In the genomic region with DNA sequence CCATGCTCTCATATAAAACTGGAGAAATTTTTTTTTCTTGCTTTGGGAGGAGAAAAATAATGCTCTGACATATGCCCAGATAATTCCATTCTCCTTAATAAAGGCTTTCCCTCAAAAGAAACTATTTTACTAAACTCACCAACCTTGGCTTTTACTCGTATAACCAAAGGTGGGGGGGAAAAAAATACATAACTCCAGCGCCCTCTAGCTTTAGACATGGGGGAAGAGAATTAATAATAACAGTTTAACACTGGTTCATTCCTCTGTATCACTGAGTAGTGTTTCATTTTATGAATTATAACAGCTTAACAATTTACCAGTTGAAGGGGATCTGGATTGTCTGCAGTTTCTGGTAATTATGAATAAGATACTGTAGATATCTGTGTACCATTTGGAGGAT, we compare ENCODE assay signal across 1 cellular context.
TF ChIP-seq lines count a peak whose summit lies in the region.

No MANE protein-coding gene starts in this region.

TF ChIP-seq in H1, 55 proteins besides CTCF, POLR2A, EP300 and RAD21 (continued from another document):
- TF ChIP-seq GTF2F1 (IDR thresholded peaks at IDR 0.05; ENCODE audit: borderline replicate concordance, low read depth, low read length) (no peak), SIN3A (conservative IDR thresholded peaks at IDR 0.05 in 1 of 2, IDR thresholded peaks at IDR 0.05 in 1 of 2; ENCODE audit: low read depth in 1 of 2, low read length in 2 of 2) (no peak)
- TF ChIP-seq, protein P1, sequence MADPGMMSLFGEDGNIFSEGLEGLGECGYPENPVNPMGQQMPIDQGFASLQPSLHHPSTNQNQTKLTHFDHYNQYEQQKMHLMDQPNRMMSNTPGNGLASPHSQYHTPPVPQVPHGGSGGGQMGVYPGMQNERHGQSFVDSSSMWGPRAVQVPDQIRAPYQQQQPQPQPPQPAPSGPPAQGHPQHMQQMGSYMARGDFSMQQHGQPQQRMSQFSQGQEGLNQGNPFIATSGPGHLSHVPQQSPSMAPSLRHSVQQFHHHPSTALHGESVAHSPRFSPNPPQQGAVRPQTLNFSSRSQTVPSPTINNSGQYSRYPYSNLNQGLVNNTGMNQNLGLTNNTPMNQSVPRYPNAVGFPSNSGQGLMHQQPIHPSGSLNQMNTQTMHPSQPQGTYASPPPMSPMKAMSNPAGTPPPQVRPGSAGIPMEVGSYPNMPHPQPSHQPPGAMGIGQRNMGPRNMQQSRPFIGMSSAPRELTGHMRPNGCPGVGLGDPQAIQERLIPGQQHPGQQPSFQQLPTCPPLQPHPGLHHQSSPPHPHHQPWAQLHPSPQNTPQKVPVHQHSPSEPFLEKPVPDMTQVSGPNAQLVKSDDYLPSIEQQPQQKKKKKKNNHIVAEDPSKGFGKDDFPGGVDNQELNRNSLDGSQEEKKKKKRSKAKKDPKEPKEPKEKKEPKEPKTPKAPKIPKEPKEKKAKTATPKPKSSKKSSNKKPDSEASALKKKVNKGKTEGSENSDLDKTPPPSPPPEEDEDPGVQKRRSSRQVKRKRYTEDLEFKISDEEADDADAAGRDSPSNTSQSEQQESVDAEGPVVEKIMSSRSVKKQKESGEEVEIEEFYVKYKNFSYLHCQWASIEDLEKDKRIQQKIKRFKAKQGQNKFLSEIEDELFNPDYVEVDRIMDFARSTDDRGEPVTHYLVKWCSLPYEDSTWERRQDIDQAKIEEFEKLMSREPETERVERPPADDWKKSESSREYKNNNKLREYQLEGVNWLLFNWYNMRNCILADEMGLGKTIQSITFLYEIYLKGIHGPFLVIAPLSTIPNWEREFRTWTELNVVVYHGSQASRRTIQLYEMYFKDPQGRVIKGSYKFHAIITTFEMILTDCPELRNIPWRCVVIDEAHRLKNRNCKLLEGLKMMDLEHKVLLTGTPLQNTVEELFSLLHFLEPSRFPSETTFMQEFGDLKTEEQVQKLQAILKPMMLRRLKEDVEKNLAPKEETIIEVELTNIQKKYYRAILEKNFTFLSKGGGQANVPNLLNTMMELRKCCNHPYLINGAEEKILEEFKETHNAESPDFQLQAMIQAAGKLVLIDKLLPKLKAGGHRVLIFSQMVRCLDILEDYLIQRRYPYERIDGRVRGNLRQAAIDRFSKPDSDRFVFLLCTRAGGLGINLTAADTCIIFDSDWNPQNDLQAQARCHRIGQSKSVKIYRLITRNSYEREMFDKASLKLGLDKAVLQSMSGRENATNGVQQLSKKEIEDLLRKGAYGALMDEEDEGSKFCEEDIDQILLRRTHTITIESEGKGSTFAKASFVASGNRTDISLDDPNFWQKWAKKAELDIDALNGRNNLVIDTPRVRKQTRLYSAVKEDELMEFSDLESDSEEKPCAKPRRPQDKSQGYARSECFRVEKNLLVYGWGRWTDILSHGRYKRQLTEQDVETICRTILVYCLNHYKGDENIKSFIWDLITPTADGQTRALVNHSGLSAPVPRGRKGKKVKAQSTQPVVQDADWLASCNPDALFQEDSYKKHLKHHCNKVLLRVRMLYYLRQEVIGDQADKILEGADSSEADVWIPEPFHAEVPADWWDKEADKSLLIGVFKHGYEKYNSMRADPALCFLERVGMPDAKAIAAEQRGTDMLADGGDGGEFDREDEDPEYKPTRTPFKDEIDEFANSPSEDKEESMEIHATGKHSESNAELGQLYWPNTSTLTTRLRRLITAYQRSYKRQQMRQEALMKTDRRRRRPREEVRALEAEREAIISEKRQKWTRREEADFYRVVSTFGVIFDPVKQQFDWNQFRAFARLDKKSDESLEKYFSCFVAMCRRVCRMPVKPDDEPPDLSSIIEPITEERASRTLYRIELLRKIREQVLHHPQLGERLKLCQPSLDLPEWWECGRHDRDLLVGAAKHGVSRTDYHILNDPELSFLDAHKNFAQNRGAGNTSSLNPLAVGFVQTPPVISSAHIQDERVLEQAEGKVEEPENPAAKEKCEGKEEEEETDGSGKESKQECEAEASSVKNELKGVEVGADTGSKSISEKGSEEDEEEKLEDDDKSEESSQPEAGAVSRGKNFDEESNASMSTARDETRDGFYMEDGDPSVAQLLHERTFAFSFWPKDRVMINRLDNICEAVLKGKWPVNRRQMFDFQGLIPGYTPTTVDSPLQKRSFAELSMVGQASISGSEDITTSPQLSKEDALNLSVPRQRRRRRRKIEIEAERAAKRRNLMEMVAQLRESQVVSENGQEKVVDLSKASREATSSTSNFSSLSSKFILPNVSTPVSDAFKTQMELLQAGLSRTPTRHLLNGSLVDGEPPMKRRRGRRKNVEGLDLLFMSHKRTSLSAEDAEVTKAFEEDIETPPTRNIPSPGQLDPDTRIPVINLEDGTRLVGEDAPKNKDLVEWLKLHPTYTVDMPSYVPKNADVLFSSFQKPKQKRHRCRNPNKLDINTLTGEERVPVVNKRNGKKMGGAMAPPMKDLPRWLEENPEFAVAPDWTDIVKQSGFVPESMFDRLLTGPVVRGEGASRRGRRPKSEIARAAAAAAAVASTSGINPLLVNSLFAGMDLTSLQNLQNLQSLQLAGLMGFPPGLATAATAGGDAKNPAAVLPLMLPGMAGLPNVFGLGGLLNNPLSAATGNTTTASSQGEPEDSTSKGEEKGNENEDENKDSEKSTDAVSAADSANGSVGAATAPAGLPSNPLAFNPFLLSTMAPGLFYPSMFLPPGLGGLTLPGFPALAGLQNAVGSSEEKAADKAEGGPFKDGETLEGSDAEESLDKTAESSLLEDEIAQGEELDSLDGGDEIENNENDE (IDR thresholded peaks at IDR 0.05; ENCODE audit: insufficient replicate concordance, low read length), result no peak
TF ChIP-seq in H1: peak in this region for 0.
